1 cellular context compared by ENCODE assay signal in genomic region chr7:128200376-128200775, GRCh38.
TF ChIP-seq lines count a peak whose summit lies in the region.

No MANE protein-coding gene starts in this region.

TF ChIP-seq in SK-N-SH, 30 proteins besides CTCF, POLR2A, EP300 and RAD21 (continued from another document):
- TF ChIP-seq PBX3 (IDR thresholded peaks at IDR 0.05) = no peak
- TF ChIP-seq MAX (IDR thresholded peaks at IDR 0.05; ENCODE audit: low read depth) = no peak
- no peak for TF ChIP-seq USF2 (IDR thresholded peaks at IDR 0.05; ENCODE audit: borderline replicate concordance, low read depth, low read length)
- no peak for TF ChIP-seq FOXM1 (IDR thresholded peaks at IDR 0.05; ENCODE audit: low read depth)
- no peak for TF ChIP-seq GABPA (IDR thresholded peaks at IDR 0.05; ENCODE audit: low read depth)
- no peak for TF ChIP-seq JUND (IDR thresholded peaks at IDR 0.05)
- TF ChIP-seq NFIC (IDR thresholded peaks at IDR 0.05; ENCODE audit: borderline replicate concordance) = no peak
- no peak for TF ChIP-seq ELF1 (IDR thresholded peaks at IDR 0.05)
- no peak for TF ChIP-seq RFX5 (IDR thresholded peaks at IDR 0.05; ENCODE audit: low read length)
- no peak for TF ChIP-seq TCF12 (IDR thresholded peaks at IDR 0.05)
- no peak for TF ChIP-seq SMC3 (IDR thresholded peaks at IDR 0.05; ENCODE audit: low read depth, low read length)
- TF ChIP-seq REST (IDR thresholded peaks at IDR 0.05; ENCODE audit: low read depth, low read length) = no peak
- no peak for TF ChIP-seq GATA2 (CRISPR knock-in tag; IDR thresholded peaks at IDR 0.05)
- no peak for TF ChIP-seq YY1 (IDR thresholded peaks at IDR 0.05; ENCODE audit: low read depth)
TF ChIP-seq in SK-N-SH: peak in this region for 0.
